1 cellular context compared by ENCODE assay signal in genomic region chr6:7904654-7905319, GRCh38.
A peak's percentile ranks its signal among the peaks of the same experiment; 100 is the strongest.
TF ChIP-seq lines count a peak whose summit lies in the region.

No MANE protein-coding gene starts in this region.

TF ChIP-seq in HepG2, 621 proteins besides CTCF, POLR2A, EP300 and RAD21:
- TF ChIP-seq REL (CRISPR knock-in tag; conservative IDR thresholded peaks at IDR 0.05) = no peak
- TF ChIP-seq ZNF687 (CRISPR knock-in tag; IDR thresholded peaks at IDR 0.05) = peak; percentile 15; the same call in 1 of the 2 replicates
- TF ChIP-seq ZNF468 (CRISPR knock-in tag; IDR thresholded peaks at IDR 0.05) = 0 out of 2 replicates have a peak, but pooled peaks have one; percentile 64
- TF ChIP-seq RBM22 (optimal IDR thresholded peaks at IDR 0.05; ENCODE audit: low read length) = peak; percentile 58
- no peak for TF ChIP-seq ZNF530 (CRISPR knock-in tag; IDR thresholded peaks at IDR 0.05; ENCODE audit: low read depth)
- TF ChIP-seq RBFOX2 (IDR thresholded peaks at IDR 0.05; ENCODE audit: low read depth, low read length) = peak; percentile 50; the same call in 1 of the 2 replicates
